1 cellular context compared by ENCODE assay signal in genomic region chr5:107598958-107599357, GRCh38.
TF ChIP-seq lines count a peak whose summit lies in the region.

No MANE protein-coding gene starts in this region.

TF ChIP-seq in HepG2, 621 proteins besides CTCF, POLR2A, EP300 and RAD21 (continued from another document):
- TF ChIP-seq, protein P1, sequence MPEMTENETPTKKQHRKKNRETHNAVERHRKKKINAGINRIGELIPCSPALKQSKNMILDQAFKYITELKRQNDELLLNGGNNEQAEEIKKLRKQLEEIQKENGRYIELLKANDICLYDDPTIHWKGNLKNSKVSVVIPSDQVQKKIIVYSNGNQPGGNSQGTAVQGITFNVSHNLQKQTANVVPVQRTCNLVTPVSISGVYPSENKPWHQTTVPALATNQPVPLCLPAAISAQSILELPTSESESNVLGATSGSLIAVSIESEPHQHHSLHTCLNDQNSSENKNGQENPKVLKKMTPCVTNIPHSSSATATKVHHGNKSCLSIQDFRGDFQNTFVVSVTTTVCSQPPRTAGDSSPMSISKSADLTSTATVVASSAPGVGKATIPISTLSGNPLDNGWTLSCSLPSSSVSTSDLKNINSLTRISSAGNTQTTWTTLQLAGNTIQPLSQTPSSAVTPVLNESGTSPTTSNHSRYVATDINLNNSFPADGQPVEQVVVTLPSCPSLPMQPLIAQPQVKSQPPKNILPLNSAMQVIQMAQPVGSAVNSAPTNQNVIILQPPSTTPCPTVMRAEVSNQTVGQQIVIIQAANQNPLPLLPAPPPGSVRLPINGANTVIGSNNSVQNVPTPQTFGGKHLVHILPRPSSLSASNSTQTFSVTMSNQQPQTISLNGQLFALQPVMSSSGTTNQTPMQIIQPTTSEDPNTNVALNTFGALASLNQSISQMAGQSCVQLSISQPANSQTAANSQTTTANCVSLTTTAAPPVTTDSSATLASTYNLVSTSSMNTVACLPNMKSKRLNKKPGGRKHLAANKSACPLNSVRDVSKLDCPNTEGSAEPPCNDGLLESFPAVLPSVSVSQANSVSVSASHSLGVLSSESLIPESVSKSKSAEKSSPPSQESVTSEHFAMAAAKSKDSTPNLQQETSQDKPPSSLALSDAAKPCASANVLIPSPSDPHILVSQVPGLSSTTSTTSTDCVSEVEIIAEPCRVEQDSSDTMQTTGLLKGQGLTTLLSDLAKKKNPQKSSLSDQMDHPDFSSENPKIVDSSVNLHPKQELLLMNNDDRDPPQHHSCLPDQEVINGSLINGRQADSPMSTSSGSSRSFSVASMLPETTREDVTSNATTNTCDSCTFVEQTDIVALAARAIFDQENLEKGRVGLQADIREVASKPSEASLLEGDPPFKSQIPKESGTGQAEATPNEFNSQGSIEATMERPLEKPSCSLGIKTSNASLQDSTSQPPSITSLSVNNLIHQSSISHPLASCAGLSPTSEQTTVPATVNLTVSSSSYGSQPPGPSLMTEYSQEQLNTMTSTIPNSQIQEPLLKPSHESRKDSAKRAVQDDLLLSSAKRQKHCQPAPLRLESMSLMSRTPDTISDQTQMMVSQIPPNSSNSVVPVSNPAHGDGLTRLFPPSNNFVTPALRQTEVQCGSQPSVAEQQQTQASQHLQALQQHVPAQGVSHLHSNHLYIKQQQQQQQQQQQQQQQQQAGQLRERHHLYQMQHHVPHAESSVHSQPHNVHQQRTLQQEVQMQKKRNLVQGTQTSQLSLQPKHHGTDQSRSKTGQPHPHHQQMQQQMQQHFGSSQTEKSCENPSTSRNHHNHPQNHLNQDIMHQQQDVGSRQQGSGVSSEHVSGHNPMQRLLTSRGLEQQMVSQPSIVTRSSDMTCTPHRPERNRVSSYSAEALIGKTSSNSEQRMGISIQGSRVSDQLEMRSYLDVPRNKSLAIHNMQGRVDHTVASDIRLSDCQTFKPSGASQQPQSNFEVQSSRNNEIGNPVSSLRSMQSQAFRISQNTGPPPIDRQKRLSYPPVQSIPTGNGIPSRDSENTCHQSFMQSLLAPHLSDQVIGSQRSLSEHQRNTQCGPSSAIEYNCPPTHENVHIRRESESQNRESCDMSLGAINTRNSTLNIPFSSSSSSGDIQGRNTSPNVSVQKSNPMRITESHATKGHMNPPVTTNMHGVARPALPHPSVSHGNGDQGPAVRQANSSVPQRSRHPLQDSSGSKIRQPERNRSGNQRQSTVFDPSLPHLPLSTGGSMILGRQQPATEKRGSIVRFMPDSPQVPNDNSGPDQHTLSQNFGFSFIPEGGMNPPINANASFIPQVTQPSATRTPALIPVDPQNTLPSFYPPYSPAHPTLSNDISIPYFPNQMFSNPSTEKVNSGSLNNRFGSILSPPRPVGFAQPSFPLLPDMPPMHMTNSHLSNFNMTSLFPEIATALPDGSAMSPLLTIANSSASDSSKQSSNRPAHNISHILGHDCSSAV (CRISPR knock-in tag; IDR thresholded peaks at IDR 0.05; ENCODE audit: borderline replicate concordance): no peak
- TF ChIP-seq PHF8 (CRISPR knock-in tag; IDR thresholded peaks at IDR 0.05) (no peak), MYNN (CRISPR knock-in tag; IDR thresholded peaks at IDR 0.05; ENCODE audit: low read depth) (no peak), ARID3A (IDR thresholded peaks at IDR 0.05; ENCODE audit: low read depth, low read length) (0 out of 2 replicates have a peak, but pooled peaks have one; percentile 40), XRCC5 (optimal IDR thresholded peaks at IDR 0.05; ENCODE audit: low read length) (no peak), MAFK (conservative IDR thresholded peaks at IDR 0.05 in 1 of 2, IDR thresholded peaks at IDR 0.05 in 1 of 2; ENCODE audit: low read length in 2 of 2) (no peak), ZNF235 (CRISPR knock-in tag; IDR thresholded peaks at IDR 0.05; ENCODE audit: borderline replicate concordance) (no peak), ZNF614 (CRISPR knock-in tag; IDR thresholded peaks at IDR 0.05; ENCODE audit: borderline replicate concordance) (no peak)
- TF ChIP-seq, protein P2, sequence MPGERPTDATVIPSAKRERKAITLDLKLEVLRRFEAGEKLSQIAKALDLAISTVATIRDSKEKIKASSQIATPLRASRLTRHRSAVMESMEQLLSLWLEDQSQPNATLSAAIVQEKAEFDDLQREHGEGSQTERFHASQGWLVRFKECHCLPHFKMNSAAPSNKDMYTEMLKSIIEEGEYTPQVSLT (CRISPR knock-in tag; IDR thresholded peaks at IDR 0.05; ENCODE audit: borderline replicate concordance, low read depth): no peak
